In the genomic region with DNA sequence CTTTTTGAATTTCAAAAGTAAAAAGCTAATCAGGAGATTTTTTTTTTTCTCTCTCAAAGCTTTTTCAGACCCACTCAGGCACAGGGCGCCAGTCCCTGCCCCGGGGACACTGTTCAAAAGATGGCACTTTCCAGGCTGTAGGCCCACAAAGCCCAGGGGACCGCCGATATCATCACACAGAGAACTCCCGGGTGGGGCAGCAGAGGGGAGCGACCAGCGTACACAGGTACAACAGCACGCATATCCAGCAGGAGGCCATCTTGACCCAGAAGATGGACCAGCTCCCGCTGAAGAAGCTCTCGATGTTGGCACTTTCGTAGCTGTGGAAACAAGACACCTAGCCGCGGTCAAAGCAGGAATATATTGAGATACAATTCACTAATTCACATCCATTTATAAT, we compare ENCODE assay signal across 16 cellular contexts.
DNase-seq lines count a peak whose midpoint lies in the region; ATAC-seq and TF ChIP-seq lines count a peak whose summit lies in the region.
"Had no signal": no experiment of that assay in that cellular context is flagged by ENCODE, and none has a peak within 500 bp of the region (broad histone marks: within the 10 kb centered on the region; RNA-seq: fewer than 3 reads in every experiment).

No MANE protein-coding gene starts in this region.

- TF ChIP-seq CTCF in dorsolateral prefrontal cortex (IDR thresholded peaks at IDR 0.05 in 54 of 56, conservative IDR thresholded peaks at IDR 0.05 in 2 of 56; ENCODE audit: low read depth in 1 of 56, partially characterized antibody in 56 of 56) (no peak), upper lobe of right lung (IDR thresholded peaks at IDR 0.05) (no peak)

- no peak for DNase-seq in activated naive CD4-positive, alpha-beta T cell treated with anti-CD3 and anti-CD28 coated beads for 36 hours
- DNase-seq in dorsolateral prefrontal cortex = no peak
- peak; percentile 49 for DNase-seq in stimulated activated naive B cell treated with anti-CD40 and anti-IgM and Interleukin-4, amounts not matched to agents 10 μg/mL and 1 μg/mL and 100 μg/mL, for 72 hours
- no peak for DNase-seq in upper lobe of right lung
- no peak for DNase-seq in effector CD8-positive, alpha-beta T cell (lab: John Stamatoyannopoulos, UW)
- DNase-seq: ACHN; activated CD4-positive, alpha-beta T cell treated with anti-CD3 and anti-CD28 coated beads, Interleukin-2, amount 50 U/mL, for 48 hours; activated effector memory CD4-positive, alpha-beta T cell treated with anti-CD3 and anti-CD28 coated beads, Interleukin-2, amount 50 U/mL, for 16 hours; NCI-H146; NCI-H345; uterus had no signal

- H3K4me1 Mint-ChIP-seq in activated naive CD4-positive, alpha-beta T cell treated with anti-CD3 and anti-CD28 coated beads, Interleukin-2, amount 50 U/mL, for 24 hours = peaks cover 81% of the 10 kb centered on the region
- peaks cover 66% of the 10 kb centered on the region for H3K4me1 Mint-ChIP-seq in activated naive CD4-positive, alpha-beta T cell treated with anti-CD3 and anti-CD28 coated beads for 36 hours (ENCODE audit: low read depth)
- H3K4me1 Mint-ChIP-seq in stimulated activated naive B cell treated with anti-CD40 and anti-IgM and Interleukin-4, amounts not matched to agents 10 μg/mL and 1 μg/mL and 100 μg/mL, for 72 hours = peaks cover 23 to 45% of the 10 kb centered on the region in 2 donors

- H3K27me3 ChIP-seq in dorsolateral prefrontal cortex (no peaks in the 10 kb centered on the region), upper lobe of right lung (no peaks in the 10 kb centered on the region)
- H3K27me3 ChIP-seq: uterus had no signal

- ATAC-seq in HG03060 (IDR thresholded peaks at IDR 0.05; ENCODE audit: low read depth, unreplicated experiment) (peak; percentile 35), upper lobe of right lung (no peak), GM18870 (IDR thresholded peaks at IDR 0.05; ENCODE audit: unreplicated experiment) (no peak)
- peak; percentile 93 for ATAC-seq in stimulated activated naive B cell treated with anti-CD40 and anti-IgM and Interleukin-4, amounts not matched to agents 10 μg/mL and 1 μg/mL and 100 μg/mL, for 72 hours (replicated peaks)

- peaks cover 26% of the 10 kb centered on the region for H3K4me1 ChIP-seq in upper lobe of right lung

- intact Hi-C loops in activated naive CD4-positive, alpha-beta T cell treated with anti-CD3 and anti-CD28 coated beads for 36 hours (cut with micrococcal nuclease) = no loop called here
- intact Hi-C loops in dorsolateral prefrontal cortex (cut with DNase I) (loop anchor here in 1 of 2 donors (5.0 kb wide), 1 partner anchor 114 kb away; a partner anchor contains a TSS), upper lobe of right lung (cut with DNase I) (no loop called here)

- H3K4me3 ChIP-seq in dorsolateral prefrontal cortex = no peak overlapping the region
- no peak overlapping the region for H3K4me3 ChIP-seq in upper lobe of right lung
- H3K4me3 ChIP-seq: skin epidermis, uterus had no signal

- no peaks in the 10 kb centered on the region for H3K27me3 Mint-ChIP-seq in activated naive CD4-positive, alpha-beta T cell treated with anti-CD3 and anti-CD28 coated beads, Interleukin-2, amount 50 U/mL, for 24 hours
- H3K27me3 Mint-ChIP-seq in activated naive CD4-positive, alpha-beta T cell treated with anti-CD3 and anti-CD28 coated beads for 36 hours (ENCODE audit: low read depth) = no peaks in the 10 kb centered on the region
- H3K27me3 Mint-ChIP-seq in stimulated activated naive B cell treated with anti-CD40 and anti-IgM and Interleukin-4, amounts not matched to agents 10 μg/mL and 1 μg/mL and 100 μg/mL, for 72 hours = no peaks in the 10 kb centered on the region

- CTCF ChIA-PET in activated naive CD4-positive, alpha-beta T cell treated with anti-CD3 and anti-CD28 coated beads for 36 hours (lab: Charles Lee) = interaction anchor here (1.3 kb wide), 1 partner anchor 26 kb away, joined by 4 read pairs; no protein-coding TSS in a partner anchor

- H3K27ac ChIP-seq in dorsolateral prefrontal cortex (peak overlapping the region in 54 of 59 donors; percentile 22 to 93 (median 82)), upper lobe of right lung (no peak overlapping the region)

- H3K4me3 Mint-ChIP-seq in activated naive CD4-positive, alpha-beta T cell treated with anti-CD3 and anti-CD28 coated beads, Interleukin-2, amount 50 U/mL, for 24 hours = no peak overlapping the region
- H3K4me3 Mint-ChIP-seq in activated naive CD4-positive, alpha-beta T cell treated with anti-CD3 and anti-CD28 coated beads for 36 hours = no peak overlapping the region
- peak overlapping the region; percentile 10 to 55 for H3K4me3 Mint-ChIP-seq in stimulated activated naive B cell treated with anti-CD40 and anti-IgM and Interleukin-4, amounts not matched to agents 10 μg/mL and 1 μg/mL and 100 μg/mL, for 72 hours
- H3K4me3 Mint-ChIP-seq: mesothelial cell of epicardium had no signal

- no peaks in the 10 kb centered on the region for H3K9me3 Mint-ChIP-seq in activated naive CD4-positive, alpha-beta T cell treated with anti-CD3 and anti-CD28 coated beads, Interleukin-2, amount 50 U/mL, for 24 hours
- no peaks in the 10 kb centered on the region for H3K9me3 Mint-ChIP-seq in activated naive CD4-positive, alpha-beta T cell treated with anti-CD3 and anti-CD28 coated beads for 36 hours
- no peaks in the 10 kb centered on the region for H3K9me3 Mint-ChIP-seq in stimulated activated naive B cell treated with anti-CD40 and anti-IgM and Interleukin-4, amounts not matched to agents 10 μg/mL and 1 μg/mL and 100 μg/mL, for 72 hours
- H3K9me3 Mint-ChIP-seq: mesothelial cell of epicardium had no signal

- H3K36me3 Mint-ChIP-seq in activated naive CD4-positive, alpha-beta T cell treated with anti-CD3 and anti-CD28 coated beads, Interleukin-2, amount 50 U/mL, for 24 hours = peaks cover 23% of the 10 kb centered on the region
- H3K36me3 Mint-ChIP-seq in activated naive CD4-positive, alpha-beta T cell treated with anti-CD3 and anti-CD28 coated beads for 36 hours (ENCODE audit: low read depth) = peaks cover 28% of the 10 kb centered on the region
- H3K36me3 Mint-ChIP-seq in stimulated activated naive B cell treated with anti-CD40 and anti-IgM and Interleukin-4, amounts not matched to agents 10 μg/mL and 1 μg/mL and 100 μg/mL, for 72 hours = peaks cover 14 to 28% of the 10 kb centered on the region in 2 donors

- H3K27ac Mint-ChIP-seq in activated naive CD4-positive, alpha-beta T cell treated with anti-CD3 and anti-CD28 coated beads, Interleukin-2, amount 50 U/mL, for 24 hours = peak overlapping the region; percentile 48
- H3K27ac Mint-ChIP-seq in activated naive CD4-positive, alpha-beta T cell treated with anti-CD3 and anti-CD28 coated beads for 36 hours = no peak overlapping the region
- peak overlapping the region; percentile 68 for H3K27ac Mint-ChIP-seq in stimulated activated naive B cell treated with anti-CD40 and anti-IgM and Interleukin-4, amounts not matched to agents 10 μg/mL and 1 μg/mL and 100 μg/mL, for 72 hours

- no peaks in the 10 kb centered on the region for H3K9me3 ChIP-seq in upper lobe of right lung
- H3K9me3 ChIP-seq: uterus had no signal

- peaks cover 34% of the 10 kb centered on the region for H3K36me3 ChIP-seq in upper lobe of right lung
- H3K36me3 ChIP-seq: uterus had no signal

Comparison
In these comparisons a context has a peak if more than half of its experiments do, and no peak if none do; other contexts are left out.
1. H3K4me3 Mint-ChIP-seq: peak in stimulated activated naive B cell treated with anti-CD40 and anti-IgM and Interleukin-4, amounts not matched to agents 10 μg/mL and 1 μg/mL and 100 μg/mL, for 72 hours (2 of 2); none in activated naive CD4-positive, alpha-beta T cell treated with anti-CD3 and anti-CD28 coated beads, Interleukin-2, amount 50 U/mL, for 24 hours (single experiment) and activated naive CD4-positive, alpha-beta T cell treated with anti-CD3 and anti-CD28 coated beads for 36 hours (single experiment).
2. ATAC-seq: peak in HG03060 (single experiment) and stimulated activated naive B cell treated with anti-CD40 and anti-IgM and Interleukin-4, amounts not matched to agents 10 μg/mL and 1 μg/mL and 100 μg/mL, for 72 hours (2 of 2); none in upper lobe of right lung (single experiment) and GM18870 (single experiment).